In genomic region chr13:52164989-52165388, GRCh38 we compare ENCODE assay signal across 1 cellular context.
TF ChIP-seq lines count a peak whose summit lies in the region.

No MANE protein-coding gene starts in this region.

TF ChIP-seq in HepG2, 621 proteins besides CTCF, POLR2A, EP300 and RAD21 (continued from another document):
- peak; percentile 26 for TF ChIP-seq TEAD3 (CRISPR knock-in tag; optimal IDR thresholded peaks at IDR 0.05; ENCODE audit: borderline replicate concordance)
- peak; percentile 30; the same call in 1 of the 2 replicates for TF ChIP-seq ARID5B (CRISPR knock-in tag; IDR thresholded peaks at IDR 0.05)
- TF ChIP-seq ARID2 (CRISPR knock-in tag; IDR thresholded peaks at IDR 0.05; ENCODE audit: borderline replicate concordance) = no peak
- TF ChIP-seq SAP130 (CRISPR knock-in tag; IDR thresholded peaks at IDR 0.05; ENCODE audit: low read depth) = peak; percentile 46
- no peak for TF ChIP-seq ZNF564 (CRISPR knock-in tag; IDR thresholded peaks at IDR 0.05)
- TF ChIP-seq ZNF292 (CRISPR knock-in tag; IDR thresholded peaks at IDR 0.05; ENCODE audit: borderline replicate concordance, low read depth) = no peak
- no peak for TF ChIP-seq SOX6 (IDR thresholded peaks at IDR 0.05)
- peak; percentile 18; the same call in 1 of the 2 replicates for TF ChIP-seq SOX6 (CRISPR knock-in tag; IDR thresholded peaks at IDR 0.05)
- peak; percentile 78; the same call in 1 of the 2 replicates for TF ChIP-seq SOX5 (CRISPR knock-in tag; IDR thresholded peaks at IDR 0.05; ENCODE audit: borderline replicate concordance)
- no peak for TF ChIP-seq CSRNP1 (CRISPR knock-in tag; IDR thresholded peaks at IDR 0.05)
- no peak for TF ChIP-seq CEBPB (IDR thresholded peaks at IDR 0.05; ENCODE audit: borderline replicate concordance, low read depth, low read length)
- peak; percentile 29; the same call in 1 of the 2 replicates for TF ChIP-seq FOXA3 (CRISPR knock-in tag; IDR thresholded peaks at IDR 0.05)
- no peak for TF ChIP-seq XRCC5 (optimal IDR thresholded peaks at IDR 0.05; ENCODE audit: low read length)
- TF ChIP-seq ZNF580 (CRISPR knock-in tag; IDR thresholded peaks at IDR 0.05; ENCODE audit: borderline replicate concordance, low read depth) = no peak
- TF ChIP-seq FOXP1 (IDR thresholded peaks at IDR 0.05) = no peak
- 0 out of 2 replicates have a peak, but pooled peaks have one; percentile 36 for TF ChIP-seq FOXP1 (CRISPR knock-in tag; IDR thresholded peaks at IDR 0.05)
- TF ChIP-seq ELF3 (CRISPR knock-in tag; IDR thresholded peaks at IDR 0.05) = peak; percentile 43; the same call in 1 of the 2 replicates
- TF ChIP-seq TCF7 (IDR thresholded peaks at IDR 0.05; ENCODE audit: low read depth) = no peak; the same call in 1 of the 2 replicates
- 0 out of 2 replicates have a peak, but pooled peaks have one; percentile 35 for TF ChIP-seq PPARG (CRISPR knock-in tag; conservative IDR thresholded peaks at IDR 0.05)
- no peak for TF ChIP-seq ZNF546 (CRISPR knock-in tag; conservative IDR thresholded peaks at IDR 0.05)
- no peak for TF ChIP-seq ZNF30 (CRISPR knock-in tag; IDR thresholded peaks at IDR 0.05)
- TF ChIP-seq SOX13 (IDR thresholded peaks at IDR 0.05) = no peak
- TF ChIP-seq SOX13 (CRISPR knock-in tag; conservative IDR thresholded peaks at IDR 0.05 in 1 of 2, IDR thresholded peaks at IDR 0.05 in 1 of 2) = peak in 1 of 2 experiments; percentile 77; a peak in 2 of 4 replicates
TF ChIP-seq in HepG2: peak in this region for 10.
